In the genomic region with DNA sequence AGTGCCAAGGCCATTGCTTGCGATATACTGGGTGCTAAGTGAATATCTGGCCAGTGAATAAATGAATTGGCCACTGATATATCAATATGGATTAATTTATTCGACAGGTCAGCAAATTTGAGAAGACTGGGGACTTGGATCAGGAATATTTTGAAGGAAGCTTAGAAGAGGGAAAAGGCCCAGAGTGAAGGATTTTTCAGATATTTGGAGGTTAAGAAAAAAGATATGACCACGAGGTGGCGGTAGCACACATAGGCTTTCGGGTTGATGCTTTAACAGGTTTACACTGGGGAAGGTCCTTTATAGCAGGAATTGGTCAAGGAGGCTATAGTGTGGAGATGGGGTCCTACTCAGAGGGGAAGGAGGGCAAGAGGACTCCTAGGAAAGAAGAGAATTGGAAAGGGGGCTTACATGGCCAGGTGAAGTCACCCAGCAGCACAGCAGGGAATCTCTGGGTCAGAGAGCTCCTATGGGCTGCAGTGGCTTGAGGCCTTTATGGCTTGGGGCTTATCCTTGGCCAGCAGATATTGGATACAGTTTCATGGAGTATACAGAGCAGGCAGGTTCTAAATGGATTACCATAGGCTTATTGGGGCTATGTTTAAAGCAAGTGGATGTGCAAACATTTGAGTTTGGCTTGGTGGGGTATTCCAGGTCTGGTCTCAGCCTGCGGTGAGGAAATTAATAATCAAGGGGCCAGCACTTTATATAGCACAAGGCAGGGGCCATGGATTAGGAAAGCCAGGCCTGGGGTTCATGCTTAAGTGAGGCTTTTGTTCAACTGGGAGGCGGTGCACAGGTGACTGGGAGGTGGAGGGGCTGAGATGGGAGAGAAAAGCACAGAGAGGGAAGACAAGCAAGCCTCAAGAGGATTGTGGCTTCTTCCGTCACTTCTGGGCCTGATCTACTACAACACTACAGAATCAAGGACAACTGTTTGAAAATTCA, we compare ENCODE assay signal across 8 cellular contexts. TPM values are rescaled to one million over a fixed set of nuclear protein-coding genes. Genes with fewer than 3 reads are reported as not detected.
DNase-seq lines count a peak whose midpoint lies in the region; ATAC-seq and TF ChIP-seq lines count a peak whose summit lies in the region.

No MANE protein-coding gene starts in this region.

- TF ChIP-seq POLR2A in upper lobe of left lung (IDR thresholded peaks at IDR 0.05) = no peak

- in situ Hi-C loops in Caki2 (cut with HindIII; ENCODE audit: low pct_unique_long_range_greater_than_20kb, low sequenced_read_pairs) = loop anchor here (25.0 kb wide), 1 partner anchor 250 kb away; no protein-coding TSS in a partner anchor

- 0 out of 3 replicates have a peak, but pooled peaks have one; percentile 11 for ATAC-seq in RWPE2 (ENCODE audit: low read depth)
- peak in 1 of 2 donors; percentile 56 for ATAC-seq in upper lobe of left lung (ENCODE audit: low FRiP score in 2 of 2)
- no peak for ATAC-seq in HG03442 (IDR thresholded peaks at IDR 0.05; ENCODE audit: unreplicated experiment)
- ATAC-seq in GM19467 (IDR thresholded peaks at IDR 0.05; ENCODE audit: unreplicated experiment) = no peak

- no peak overlapping the region for H3K27ac ChIP-seq in RWPE2 (ENCODE audit: poor library complexity, severe bottlenecking)
- no peak overlapping the region for H3K27ac ChIP-seq in liver (ENCODE audit: low read depth in 1 of 2, low read length in 2 of 2)
- no peak overlapping the region for H3K27ac ChIP-seq in upper lobe of left lung

- H3K4me3 ChIP-seq in RWPE2 (ENCODE audit: severe bottlenecking) = no peak overlapping the region
- no peak overlapping the region for H3K4me3 ChIP-seq in cardiac fibroblast (replicated peaks in 1 of 2; ENCODE audit: low read depth in 2 of 2, low read length in 2 of 2)
- no peak overlapping the region for H3K4me3 ChIP-seq in liver (ENCODE audit: low read depth in 1 of 3, low read length in 3 of 3)
- H3K4me3 ChIP-seq in upper lobe of left lung = no peak overlapping the region

- DNase-seq in Caki2 (ENCODE audit: low read depth) = peak; percentile 60
- peak; percentile 44 for DNase-seq in HCEC 1CT
- no peak for DNase-seq in RWPE2 (ENCODE audit: low spot score)
- DNase-seq in cardiac fibroblast (ENCODE audit: low read depth in 2 of 2) = peak; percentile 61 to 65
- DNase-seq in upper lobe of left lung = no peak

- peaks cover 12% of the 10 kb centered on the region for H3K4me1 ChIP-seq in RWPE2 (ENCODE audit: insufficient read depth, poor library complexity, severe bottlenecking)
- peaks cover 0 to 8% (median 3%) of the 10 kb centered on the region in 4 donors for H3K4me1 ChIP-seq in liver (ENCODE audit: control insufficient read depth in 4 of 4, insufficient read depth in 4 of 4, low read length in 3 of 4)
- H3K4me1 ChIP-seq in upper lobe of left lung = peaks cover 0 to 4% (median 0%) of the 10 kb centered on the region in 4 donors

- peak; percentile 85 for TF ChIP-seq CTCF in RWPE2 (IDR thresholded peaks at IDR 0.05; ENCODE audit: poor library complexity, severe bottlenecking)
- peak; percentile 62 for TF ChIP-seq CTCF in cardiac fibroblast (IDR thresholded peaks at IDR 0.05; ENCODE audit: low read depth, low read length)
- TF ChIP-seq CTCF in liver (IDR thresholded peaks at IDR 0.05; ENCODE audit: low read depth, low read length, missing input control) = peak; percentile 49
- TF ChIP-seq CTCF in upper lobe of left lung (IDR thresholded peaks at IDR 0.05) = peak; percentile 9 to 57 (median 42)

- H3K27me3 ChIP-seq in RWPE2 (ENCODE audit: insufficient read depth, poor library complexity, severe bottlenecking) = no peaks in the 10 kb centered on the region
- H3K27me3 ChIP-seq in liver (ENCODE audit: control insufficient read depth in 4 of 4, insufficient read depth in 4 of 4, low read length in 3 of 4) = no peaks in the 10 kb centered on the region
- no peaks in the 10 kb centered on the region for H3K27me3 ChIP-seq in upper lobe of left lung

- TF ChIP-seq RAD21 in liver (IDR thresholded peaks at IDR 0.05) = peak; percentile 90 to 92

- 50% methylated on average over 8 of the region's 8 CpGs for WGBS in liver
- 46 to 49% methylated on average over 8 of the region's 8 CpGs for WGBS in upper lobe of left lung, 2 donors

- no peak for TF ChIP-seq EP300 in upper lobe of left lung (IDR thresholded peaks at IDR 0.05)

- no peak overlapping the region for H3K9ac ChIP-seq in liver (ENCODE audit: low read depth in 1 of 2, low read length in 2 of 2)

- H3K9me3 ChIP-seq in RWPE2 (ENCODE audit: severe bottlenecking) = no peaks in the 10 kb centered on the region
- H3K9me3 ChIP-seq in liver (ENCODE audit: control insufficient read depth in 4 of 4, low read length in 3 of 4) = no peaks in the 10 kb centered on the region
- no peaks in the 10 kb centered on the region for H3K9me3 ChIP-seq in upper lobe of left lung

- no peaks in the 10 kb centered on the region for H3K36me3 ChIP-seq in RWPE2 (ENCODE audit: low read depth)
- peaks cover 5 to 18% (median 9%) of the 10 kb centered on the region in 4 donors for H3K36me3 ChIP-seq in liver (ENCODE audit: control insufficient read depth in 4 of 4, insufficient read depth in 3 of 4, low read depth in 1 of 4, low read length in 3 of 4)
- peaks cover 0 to 3% (median 0%) of the 10 kb centered on the region in 4 donors for H3K36me3 ChIP-seq in upper lobe of left lung

TF ChIP-seq in liver, 16 proteins besides CTCF, POLR2A, EP300 and RAD21:
- TF ChIP-seq HNF4A (conservative IDR thresholded peaks at IDR 0.05) = no peak
- TF ChIP-seq, protein P1, sequence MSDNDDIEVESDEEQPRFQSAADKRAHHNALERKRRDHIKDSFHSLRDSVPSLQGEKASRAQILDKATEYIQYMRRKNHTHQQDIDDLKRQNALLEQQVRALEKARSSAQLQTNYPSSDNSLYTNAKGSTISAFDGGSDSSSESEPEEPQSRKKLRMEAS (IDR thresholded peaks at IDR 0.05) = no peak
- peak; percentile 9 for TF ChIP-seq FOXA1 (IDR thresholded peaks at IDR 0.05)
TF ChIP-seq in liver: peak in this region for 1.

RNA-seq across cellular contexts. Expression of gene IL1RN, which starts 9.7 kb away (rescaled TPM):
- total RNA-seq in Caki2 (2014; rRNA removed; shearing (Covaris generic); ENCODE audit: low replicate concordance) = 0.78 and 2.6 TPM in 2 replicates
- total RNA-seq in liver (10 to 100 TPM in 1 of 2 donors, 1 to 10 TPM in 1; 3.9 to 23.1 TPM), upper lobe of left lung (10 to 100 TPM in 3 of 6 donors, 1 to 10 TPM in 3; 2.0 to 40.6 (median 7.9) TPM)
- 100 to 1,000 TPM in 1 of 2 donors, 10 to 100 TPM in 1; 28.5 to 121 TPM for polyA plus RNA-seq in liver

RNA-seq across cellular contexts. Expression of gene PSD4, which starts 36.7 kb away (rescaled TPM):
- 27.0 and 53.8 TPM in 2 replicates for total RNA-seq in Caki2 (2014; rRNA removed; shearing (Covaris generic); ENCODE audit: low replicate concordance)
- total RNA-seq in liver = 10 to 100 TPM; 38.1 to 83.2 TPM
- polyA plus RNA-seq in liver = 10 to 100 TPM; 16.4 to 30.8 TPM
- total RNA-seq in upper lobe of left lung = 100 to 1,000 TPM in 1 of 6 donors, 10 to 100 TPM in 5; 44.0 to 101 (median 60.4) TPM

Comparison
In these comparisons a context has a peak if more than half of its experiments do, and no peak if none do; other contexts are left out.
1. DNase-seq: peak in Caki2 (single experiment), HCEC 1CT (single experiment) and cardiac fibroblast (2 of 2); none in RWPE2 (single experiment) and upper lobe of left lung (0 of 2).
2. Peak in every context shown above with its lines, with median percentiles within 50 percentile points of each other: CTCF ChIP-seq.